19 cellular contexts compared by ENCODE assay signal in the genomic region with DNA sequence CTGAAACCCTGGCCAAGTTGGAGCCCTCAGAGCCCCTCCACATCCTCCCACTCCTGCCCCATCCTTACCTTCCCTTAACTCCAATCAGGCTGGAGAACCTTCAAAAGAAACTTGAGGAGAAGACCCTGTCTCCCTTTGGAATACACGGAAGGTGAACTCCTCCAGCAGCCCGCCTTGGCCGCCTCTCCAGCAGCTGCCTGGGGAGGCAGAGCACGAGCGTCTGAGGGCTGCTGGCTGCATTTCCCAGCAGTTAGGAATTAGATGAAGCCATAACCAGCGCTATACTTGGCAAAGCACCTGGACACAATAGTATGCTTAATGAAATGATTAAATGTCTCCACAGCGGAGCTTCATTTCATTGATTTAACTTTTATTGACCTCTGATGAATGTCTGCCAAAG.
"Had no signal": no experiment of that assay in that cellular context is flagged by ENCODE, and none has a peak within 500 bp of the region (broad histone marks: within the 10 kb centered on the region; RNA-seq: fewer than 3 reads in every experiment).

No MANE protein-coding gene starts in this region.

- H3K27ac ChIP-seq: HL-60, KMS-11, RWPE1 had no signal

- DNase-seq: Kasumi-1; MM.1S; NCI-H1417; NCI-H1436 treated with DMSO at 0.1 percent for 48 hours; NCI-H187; NCI-H2029; NCI-H2081 treated with DMSO at 0.1 percent for 48 hours; NCI-H2227 treated with DMSO at 0.1 percent for 48 hours; NCI-H524; NCI-H69; NK-92 treated with Interleukin-12 subunit alpha and Interleukin-12 subunit beta, amount 100 ng/mL, for 24 hours; PC-3; SHP77; SK-N-SH; T-helper 1 cell had no signal

- H3K27ac Mint-ChIP-seq: IgD-negative memory B cell had no signal

- H3K4me1 Mint-ChIP-seq: IgD-negative memory B cell had no signal

- H3K4me3 Mint-ChIP-seq: IgD-negative memory B cell had no signal
